In genomic region chr11:4606231-4607015, GRCh38 we compare ENCODE assay signal across 7 cellular contexts. TPM values are rescaled to one million over a fixed set of nuclear protein-coding genes. Genes with fewer than 3 reads are reported as not detected.
DNase-seq lines count a peak whose midpoint lies in the region; ATAC-seq and TF ChIP-seq lines count a peak whose summit lies in the region.

No MANE protein-coding gene starts in this region.

- DNase-seq in EL (peak; percentile 22), NCI-H2196 treated with DMSO at 0.1 percent for 48 hours (lab: John Stamatoyannopoulos, UW; ENCODE audit: unreplicated experiment) (peak; percentile 37), endothelial cell (ENCODE audit: low spot score) (no peak), prostate gland (ENCODE audit: low spot score) (peak; percentile 58), SKM-1 (lab: John Stamatoyannopoulos, UW; ENCODE audit: unreplicated experiment) (no peak), GM13977 (ENCODE audit: low spot score) (no peak)

- H3K4me1 Mint-ChIP-seq in endothelial cell (ENCODE audit: unreplicated experiment): peaks cover 31% of the 10 kb centered on the region

- ATAC-seq in HG02870 (IDR thresholded peaks at IDR 0.05; ENCODE audit: unreplicated experiment): no peak

- H3K27me3 ChIP-seq in prostate gland (replicated peaks; ENCODE audit: insufficient read depth): no peaks in the 10 kb centered on the region

- TF ChIP-seq POLR2A in prostate gland (IDR thresholded peaks at IDR 0.05): no peak

- peak overlapping the region; percentile 3 to 84 for H3K27ac ChIP-seq in prostate gland

- peaks cover 3 to 4% of the 10 kb centered on the region in 2 donors for H3K36me3 ChIP-seq in prostate gland

- intact Hi-C loops in prostate gland (cut with DNase I): loop anchor here (10.0 kb wide), 1 partner anchor 422 kb away; no protein-coding TSS in a partner anchor

- H3K27me3 Mint-ChIP-seq in endothelial cell (ENCODE audit: unreplicated experiment): peaks cover 4% of the 10 kb centered on the region

- no peaks in the 10 kb centered on the region for H3K9me3 Mint-ChIP-seq in endothelial cell (ENCODE audit: unreplicated experiment)

- peak overlapping the region; percentile 9 for H3K27ac Mint-ChIP-seq in endothelial cell (ENCODE audit: unreplicated experiment)

- no peaks in the 10 kb centered on the region for H3K9me3 ChIP-seq in prostate gland

- TF ChIP-seq CTCF in endothelial cell (IDR thresholded peaks at IDR 0.05; ENCODE audit: unreplicated experiment): no peak
- no peak for TF ChIP-seq CTCF in prostate gland (IDR thresholded peaks at IDR 0.05)
- TF ChIP-seq CTCF in GM13977 (IDR thresholded peaks at IDR 0.05; ENCODE audit: extremely low read depth, insufficient read depth, missing control alignments): no peak

- no peaks in the 10 kb centered on the region for H3K4me1 ChIP-seq in prostate gland (replicated peaks)

- H3K4me3 ChIP-seq in prostate gland: peak overlapping the region in 1 of 2 donors; percentile 68

- WGBS in prostate gland: 27% methylated on average over 1 of the region's 1 CpG

- peak overlapping the region; percentile 89 for H3K4me3 Mint-ChIP-seq in endothelial cell (ENCODE audit: unreplicated experiment)

- peaks cover 15% of the 10 kb centered on the region for H3K36me3 Mint-ChIP-seq in endothelial cell (ENCODE audit: low read depth, unreplicated experiment)

- in situ Hi-C loops in GM13977 (cut with MboI; ENCODE audit: low pct_unique_long_range_greater_than_20kb, low sequenced_read_pairs, unreplicated experiment): no loop called here

RNA-seq across cellular contexts. Expression of gene TRIM68, which starts 1.6 kb away (rescaled TPM):
- total RNA-seq in endothelial cell (ENCODE audit: unreplicated experiment) (15.2 TPM), prostate gland (10 to 100 TPM; 29.1 to 36.3 TPM)

RNA-seq across cellular contexts. Expression of gene OR52I1, which starts 12.6 kb away (rescaled TPM):
- total RNA-seq in endothelial cell (ENCODE audit: unreplicated experiment) (not detected), prostate gland (not detected)

RNA-seq across cellular contexts. Expression of gene OR52I2, which starts 24.9 kb away (rescaled TPM):
- not detected for total RNA-seq in endothelial cell (ENCODE audit: unreplicated experiment)
- total RNA-seq in prostate gland: not detected

RNA-seq across cellular contexts. Expression of gene OR51D1, which starts 30.9 kb away (rescaled TPM):
- not detected for total RNA-seq in endothelial cell (ENCODE audit: unreplicated experiment)
- not detected for total RNA-seq in prostate gland

RNA-seq across cellular contexts. Expression of gene OR51E1, which starts 37.4 kb away (rescaled TPM):
- total RNA-seq in endothelial cell (ENCODE audit: unreplicated experiment) (not detected), prostate gland (10 to 100 TPM in 1 of 2 donors, 1 to 10 TPM in 1; 4.4 to 36.0 TPM)

Comparison
In these comparisons a context has a peak if more than half of its experiments do, and no peak if none do; other contexts are left out.
1. DNase-seq: peak in EL (single experiment), NCI-H2196 treated with DMSO at 0.1 percent for 48 hours (single experiment) and prostate gland (single experiment); none in endothelial cell (single experiment), SKM-1 (single experiment) and GM13977 (single experiment).